Comparison of ENCODE assay signal across 38 cellular contexts in the genomic region with DNA sequence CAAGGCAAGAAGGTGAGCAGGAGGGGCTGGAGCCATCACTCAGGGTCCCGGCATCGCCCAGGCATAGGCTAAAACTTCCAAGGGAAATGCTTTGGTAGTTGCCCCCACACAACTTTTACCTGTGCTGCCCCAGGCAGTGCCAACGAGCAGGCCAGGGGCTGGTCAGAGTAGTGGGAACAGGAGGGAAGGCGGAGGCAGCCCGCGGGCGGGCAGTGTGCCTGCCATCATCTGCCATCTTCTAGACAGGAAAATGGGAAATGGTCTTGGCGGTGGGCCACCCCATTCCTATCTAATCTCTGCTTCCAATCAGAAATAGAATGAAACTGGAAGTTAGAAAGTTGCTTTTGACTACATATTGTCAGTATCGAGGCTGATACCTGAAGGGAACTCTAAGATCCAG. TPM values are rescaled to one million over a fixed set of nuclear protein-coding genes. Genes with fewer than 3 reads are reported as not detected.
"Had no signal": no experiment of that assay in that cellular context is flagged by ENCODE, and none has a peak within 500 bp of the region (broad histone marks: within the 10 kb centered on the region; RNA-seq: fewer than 3 reads in every experiment).

No MANE protein-coding gene starts in this region.

- H3K4me3 Mint-ChIP-seq: activated naive CD4-positive, alpha-beta T cell treated with anti-CD3 and anti-CD28 coated beads for 36 hours; activated naive CD4-positive, alpha-beta T cell treated with anti-CD3 and anti-CD28 coated beads, Interleukin-2, amount 10 ng/mL, durations not matched to agents 7 days and 5 days; activated naive CD4-positive, alpha-beta T cell treated with anti-CD3 and anti-CD28 coated beads, Interleukin-2, amount 50 U/mL, for 24 hours; activated naive CD8-positive, alpha-beta T cell; activated naive CD8-positive, alpha-beta T cell treated with anti-CD3 and anti-CD28 coated beads for 36 hours; activated naive CD8-positive, alpha-beta T cell treated with anti-CD3 and anti-CD28 coated beads, Interleukin-2, amount 10 ng/mL, durations not matched to agents 7 days and 5 days; activated naive CD8-positive, alpha-beta T cell treated with anti-CD3 and anti-CD28 coated beads, Interleukin-2, amount 50 U/mL, for 24 hours; activated T-cell treated with anti-CD3 and anti-CD28 coated beads, Interleukin-2, amount 50 U/mL, for 24 hours; activated T-cell treated with anti-CD3 and anti-CD28 coated beads, Interleukin-2, amount 50 U/mL, for 4 hours; activated T-cell treated with anti-CD3 and anti-CD28 coated beads, Interleukin-2, amount 50 U/mL, for 72 hours; activated T-helper 1 cell treated with anti-CD3 and anti-CD28 coated beads, Interleukin-12 subunit alpha, Interleukin-12 subunit beta, Interleukin-2, Interleukin-4 antibody, amounts not matched to agents 30 ng/mL and 10 ng/mL and 1 ng/mL, durations not matched to agents 14 hours and 24 hours and 36 hours; activated T-helper 17 cell treated with anti-CD3 and anti-CD28 coated beads, Interleukin-2, amount 50 U/mL, for 72 hours; brain; central memory CD8-positive, alpha-beta T cell had no signal

- H3K9me3 Mint-ChIP-seq: activated naive CD4-positive, alpha-beta T cell treated with anti-CD3 and anti-CD28 coated beads for 36 hours; activated naive CD4-positive, alpha-beta T cell treated with anti-CD3 and anti-CD28 coated beads, Interleukin-2, amount 10 ng/mL, durations not matched to agents 7 days and 5 days; activated naive CD4-positive, alpha-beta T cell treated with anti-CD3 and anti-CD28 coated beads, Interleukin-2, amount 50 U/mL, for 24 hours; activated naive CD4-positive, alpha-beta T cell treated with anti-CD3 and anti-CD28 coated beads, Interleukin-2, amount 50 U/mL, for 72 hours; activated naive CD8-positive, alpha-beta T cell treated with anti-CD3 and anti-CD28 coated beads for 36 hours; activated naive CD8-positive, alpha-beta T cell treated with anti-CD3 and anti-CD28 coated beads, Interleukin-2, amount 10 ng/mL, durations not matched to agents 7 days and 5 days; activated naive CD8-positive, alpha-beta T cell treated with anti-CD3 and anti-CD28 coated beads, Interleukin-2, amount 50 U/mL, for 24 hours; activated T-cell treated with anti-CD3 and anti-CD28 coated beads, Interleukin-2, amount 50 U/mL, for 24 hours; activated T-cell treated with anti-CD3 and anti-CD28 coated beads, Interleukin-2, amount 50 U/mL, for 4 hours; activated T-cell treated with anti-CD3 and anti-CD28 coated beads, Interleukin-2, amount 50 U/mL, for 72 hours; activated T-helper 1 cell treated with anti-CD3 and anti-CD28 coated beads, Interleukin-12 subunit alpha, Interleukin-12 subunit beta, Interleukin-2, Interleukin-4 antibody, amounts not matched to agents 30 ng/mL and 10 ng/mL and 1 ng/mL, durations not matched to agents 14 hours and 24 hours and 36 hours; activated T-helper 17 cell treated with anti-CD3 and anti-CD28 coated beads, Interleukin-2, amount 50 U/mL, for 72 hours; activated T-helper 2 cell treated with anti-CD3 and anti-CD28 coated beads, Interferon-gamma antibody, Interleukin-2, Interleukin-4, amounts not matched to agents 10 μg/mL and 5 μg/mL and 100 μg/mL, durations not matched to agents 14 hours and 24 hours and 36 hours; brain; central memory CD8-positive, alpha-beta T cell had no signal

- H3K36me3 Mint-ChIP-seq: activated naive CD4-positive, alpha-beta T cell treated with anti-CD3 and anti-CD28 coated beads, Interleukin-2, amount 10 ng/mL, durations not matched to agents 7 days and 5 days; activated naive CD4-positive, alpha-beta T cell treated with anti-CD3 and anti-CD28 coated beads, Interleukin-2, amount 50 U/mL, for 24 hours; activated naive CD8-positive, alpha-beta T cell had no signal

- H3K4me1 Mint-ChIP-seq: activated naive CD4-positive, alpha-beta T cell treated with anti-CD3 and anti-CD28 coated beads, Interleukin-2, amount 10 ng/mL, durations not matched to agents 7 days and 5 days; activated naive CD8-positive, alpha-beta T cell treated with anti-CD3 and anti-CD28 coated beads, Interleukin-2, amount 50 U/mL, for 24 hours had no signal

- DNase-seq: activated effector memory CD4-positive, alpha-beta T cell treated with anti-CD3 and anti-CD28 coated beads, Interleukin-2, amount 50 U/mL, for 16 hours; activated effector memory CD4-positive, alpha-beta T cell treated with Interleukin-2 at 50 U/mL for 16 hours; activated gamma-delta T cell; activated gamma-delta T cell treated with Interleukin-2 at 50 U/mL for 16 hours; activated naive CD4-positive, alpha-beta T cell; activated naive CD4-positive, alpha-beta T cell treated with anti-CD3 and anti-CD28 coated beads for 36 hours; activated naive CD4-positive, alpha-beta T cell treated with anti-CD3 and anti-CD28 coated beads, Interleukin-2, amount 10 ng/mL, durations not matched to agents 7 days and 5 days; activated naive CD4-positive, alpha-beta T cell treated with anti-CD3 and anti-CD28 coated beads, Interleukin-2, amount 50 U/mL, for 16 hours; activated naive CD4-positive, alpha-beta T cell treated with Interleukin-2 at 50 U/mL for 16 hours; activated naive CD8-positive, alpha-beta T cell treated with anti-CD3 and anti-CD28 coated beads for 36 hours; activated naive CD8-positive, alpha-beta T cell treated with anti-CD3 and anti-CD28 coated beads, Interleukin-2, amount 10 ng/mL, durations not matched to agents 7 days and 5 days; activated naive CD8-positive, alpha-beta T cell treated with anti-CD3 and anti-CD28 coated beads, Interleukin-2, amount 50 U/mL, for 24 hours; activated T-cell treated with anti-CD3 and anti-CD28 coated beads, Interleukin-2, amount 50 U/mL, for 1 hour; activated T-cell treated with anti-CD3 and anti-CD28 coated beads, Interleukin-2, amount 50 U/mL, for 24 hours; activated T-cell treated with anti-CD3 and anti-CD28 coated beads, Interleukin-2, amount 50 U/mL, for 4 hours; activated T-cell treated with anti-CD3 and anti-CD28 coated beads, Interleukin-2, amount 50 U/mL, for 48 hours; activated T-cell treated with anti-CD3 and anti-CD28 coated beads, Interleukin-2, amount 50 U/mL, for 72 hours; adrenal gland; amniotic stem cell; amygdala; anterior cingulate cortex; aorta; body of pancreas; brain microvascular endothelial cell; caudate nucleus; central memory CD4-positive, alpha-beta T cell; cerebellar nuclear complex had no signal

- H3K27me3 Mint-ChIP-seq: activated naive CD4-positive, alpha-beta T cell treated with anti-CD3 and anti-CD28 coated beads, Interleukin-2, amount 10 ng/mL, durations not matched to agents 7 days and 5 days; activated naive CD4-positive, alpha-beta T cell treated with anti-CD3 and anti-CD28 coated beads, Interleukin-2, amount 50 U/mL, for 24 hours; activated naive CD8-positive, alpha-beta T cell; activated naive CD8-positive, alpha-beta T cell treated with anti-CD3 and anti-CD28 coated beads for 36 hours; activated naive CD8-positive, alpha-beta T cell treated with anti-CD3 and anti-CD28 coated beads, Interleukin-2, amount 10 ng/mL, durations not matched to agents 7 days and 5 days; activated T-cell treated with anti-CD3 and anti-CD28 coated beads, Interleukin-2, amount 50 U/mL, for 24 hours; activated T-helper 17 cell treated with anti-CD3 and anti-CD28 coated beads, Interleukin-2, amount 50 U/mL, for 72 hours; brain; central memory CD8-positive, alpha-beta T cell had no signal

- H3K9me3 ChIP-seq: adrenal gland, ascending aorta, body of pancreas, breast epithelium had no signal

- H3K27ac Mint-ChIP-seq: activated naive CD4-positive, alpha-beta T cell treated with anti-CD3 and anti-CD28 coated beads for 36 hours; activated naive CD4-positive, alpha-beta T cell treated with anti-CD3 and anti-CD28 coated beads, Interleukin-2, amount 10 ng/mL, durations not matched to agents 7 days and 5 days; activated naive CD4-positive, alpha-beta T cell treated with anti-CD3 and anti-CD28 coated beads, Interleukin-2, amount 50 U/mL, for 24 hours; activated naive CD8-positive, alpha-beta T cell; activated naive CD8-positive, alpha-beta T cell treated with anti-CD3 and anti-CD28 coated beads for 36 hours; activated naive CD8-positive, alpha-beta T cell treated with anti-CD3 and anti-CD28 coated beads, Interleukin-2, amount 10 ng/mL, durations not matched to agents 7 days and 5 days; activated naive CD8-positive, alpha-beta T cell treated with anti-CD3 and anti-CD28 coated beads, Interleukin-2, amount 50 U/mL, for 24 hours; activated T-cell treated with anti-CD3 and anti-CD28 coated beads, Interleukin-2, amount 50 U/mL, for 24 hours; activated T-cell treated with anti-CD3 and anti-CD28 coated beads, Interleukin-2, amount 50 U/mL, for 72 hours; activated T-helper 1 cell treated with anti-CD3 and anti-CD28 coated beads, Interleukin-12 subunit alpha, Interleukin-12 subunit beta, Interleukin-2, Interleukin-4 antibody, amounts not matched to agents 30 ng/mL and 10 ng/mL and 1 ng/mL, durations not matched to agents 14 hours and 24 hours and 36 hours; activated T-helper 17 cell treated with anti-CD3 and anti-CD28 coated beads, Interleukin-2, amount 50 U/mL, for 72 hours; activated T-helper 2 cell treated with anti-CD3 and anti-CD28 coated beads, Interferon-gamma antibody, Interleukin-2, Interleukin-4, amounts not matched to agents 10 μg/mL and 5 μg/mL and 100 μg/mL, durations not matched to agents 14 hours and 24 hours and 36 hours; brain had no signal

- ATAC-seq: activated naive CD4-positive, alpha-beta T cell treated with anti-CD3 and anti-CD28 coated beads, Interleukin-2, amount 50 U/mL, for 72 hours; activated naive CD8-positive, alpha-beta T cell treated with anti-CD3 and anti-CD28 coated beads, Interleukin-2, amount 50 U/mL, for 24 hours; activated T-cell treated with anti-CD3 and anti-CD28 coated beads, Interleukin-2, amount 50 U/mL, for 4 hours; activated T-cell treated with anti-CD3 and anti-CD28 coated beads, Interleukin-2, amount 50 U/mL, for 72 hours; activated T-helper 17 cell treated with anti-CD3 and anti-CD28 coated beads, Interleukin-2, amount 50 U/mL, for 72 hours; body of pancreas had no signal

RNA-seq across cellular contexts. Expression of a gene that starts 26.0 kb away (rescaled TPM):
- total RNA-seq: activated naive CD4-positive, alpha-beta T cell treated with anti-CD3 and anti-CD28 coated beads for 36 hours; activated naive CD4-positive, alpha-beta T cell treated with anti-CD3 and anti-CD28 coated beads, Interleukin-2, amount 50 U/mL, for 72 hours; activated naive CD8-positive, alpha-beta T cell treated with anti-CD3 and anti-CD28 coated beads for 36 hours; activated naive CD8-positive, alpha-beta T cell treated with anti-CD3 and anti-CD28 coated beads, Interleukin-2, amount 10 ng/mL, durations not matched to agents 7 days and 5 days; activated T-cell treated with anti-CD3 and anti-CD28 coated beads, Interleukin-2, amount 50 U/mL, for 4 hours; activated T-cell treated with anti-CD3 and anti-CD28 coated beads, Interleukin-2, amount 50 U/mL, for 72 hours; activated T-helper 1 cell treated with anti-CD3 and anti-CD28 coated beads, Interleukin-12 subunit alpha, Interleukin-12 subunit beta, Interleukin-2, Interleukin-4 antibody, amounts not matched to agents 30 ng/mL and 10 ng/mL and 1 ng/mL, durations not matched to agents 14 hours and 24 hours and 36 hours; activated T-helper 17 cell treated with anti-CD3 and anti-CD28 coated beads, Interleukin-2, amount 50 U/mL, for 72 hours; activated T-helper 2 cell treated with anti-CD3 and anti-CD28 coated beads, Interferon-gamma antibody, Interleukin-2, Interleukin-4, amounts not matched to agents 10 μg/mL and 5 μg/mL and 100 μg/mL, durations not matched to agents 14 hours and 24 hours and 36 hours; aorta; ascending aorta; cardiac septum had no signal
